Comparison of ENCODE assay signal across 8 cellular contexts in genomic region chr10:119686465-119687191, GRCh38. TPM values are rescaled to one million over a fixed set of nuclear protein-coding genes. Genes with fewer than 3 reads are reported as not detected.
DNase-seq lines count a peak whose midpoint lies in the region; ATAC-seq, FAIRE-seq and TF ChIP-seq lines count a peak whose summit lies in the region.

No MANE protein-coding gene starts in this region.

- FAIRE-seq in urothelium cell line (lab: Jason Lieb, UNC) = no peak

- H3K27ac ChIP-seq in right cardiac atrium (ENCODE audit: low read length) = no peak overlapping the region
- peak overlapping the region; percentile 62 for H3K27ac ChIP-seq in psoas muscle

- TF ChIP-seq CTCF in psoas muscle (IDR thresholded peaks at IDR 0.05) = peak; percentile 94

- DNase-seq in EH (ENCODE audit: low read depth) (peak; percentile 91), H4 (ENCODE audit: low spot score) (peak; percentile 87), MG63 (peak; percentile 79), anterior cingulate cortex (lab: John Stamatoyannopoulos, UW) (peak in 56 of 58 donors; percentile 5 to 85 (median 58)), right cardiac atrium (peak; percentile 82 to 92 (median 86)), psoas muscle (peak; percentile 82 to 92), urothelium cell line (ENCODE audit: low spot score) (peak; percentile 83)
- DNase-seq in T-helper 2 cell treated with Interferon-gamma antibody and Interleukin-4, amounts not matched to agents 5 μg/mL and 100 μg/mL, for 36 hours (ENCODE audit: low spot score) = peak; percentile 75

- H3K4me1 Mint-ChIP-seq in T-helper 2 cell treated with Interferon-gamma antibody and Interleukin-4, amounts not matched to agents 5 μg/mL and 100 μg/mL, for 36 hours (ENCODE audit: low read depth) = peaks cover 18% of the 10 kb centered on the region

- WGBS in right cardiac atrium = 14% methylated on average over 24 of the region's 24 CpGs
- WGBS in psoas muscle, 3 donors = 24 to 29% (median 27%) methylated on average over 24 of the region's 24 CpGs

- no peaks in the 10 kb centered on the region for H3K9me3 Mint-ChIP-seq in T-helper 2 cell treated with Interferon-gamma antibody and Interleukin-4, amounts not matched to agents 5 μg/mL and 100 μg/mL, for 36 hours

- H3K36me3 Mint-ChIP-seq in T-helper 2 cell treated with Interferon-gamma antibody and Interleukin-4, amounts not matched to agents 5 μg/mL and 100 μg/mL, for 36 hours (ENCODE audit: low read depth) = no peaks in the 10 kb centered on the region

- H3K36me3 ChIP-seq in MG63 (no peaks in the 10 kb centered on the region), psoas muscle (ENCODE audit: insufficient read depth in 1 of 2, low read depth in 1 of 2) (no peaks in the 10 kb centered on the region)

- peaks cover 4% of the 10 kb centered on the region for H3K27me3 Mint-ChIP-seq in T-helper 2 cell treated with Interferon-gamma antibody and Interleukin-4, amounts not matched to agents 5 μg/mL and 100 μg/mL, for 36 hours (ENCODE audit: low read depth)

- H3K9me3 ChIP-seq in MG63 (no peaks in the 10 kb centered on the region), right cardiac atrium (ENCODE audit: control insufficient read depth, low read length) (no peaks in the 10 kb centered on the region), psoas muscle (no peaks in the 10 kb centered on the region)

- peak; percentile 82 to 88 for ATAC-seq in right cardiac atrium
- ATAC-seq in psoas muscle = peak; percentile 66 to 73 (median 70)

- intact Hi-C loops in right cardiac atrium (cut with DNase I) (loop anchor here in 2 of 4 donors (5.0 to 10.0 kb wide), 2 partner anchors 168 to 171 kb away; no protein-coding TSS in a partner anchor), psoas muscle (cut with DNase I) (loop anchor here (1.0 to 5.0 kb wide), 3 partner anchors 36 to 174 kb away; no protein-coding TSS in a partner anchor)

- H3K4me1 ChIP-seq in right cardiac atrium (ENCODE audit: control insufficient read depth, insufficient read depth, low read length) (peaks cover 3% of the 10 kb centered on the region), psoas muscle (peaks cover 10% of the 10 kb centered on the region)

- H3K27ac Mint-ChIP-seq in T-helper 2 cell treated with Interferon-gamma antibody and Interleukin-4, amounts not matched to agents 5 μg/mL and 100 μg/mL, for 36 hours = no peak overlapping the region

- peak overlapping the region; percentile 53 for H3K4me3 Mint-ChIP-seq in T-helper 2 cell treated with Interferon-gamma antibody and Interleukin-4, amounts not matched to agents 5 μg/mL and 100 μg/mL, for 36 hours

- H3K4me3 ChIP-seq in MG63 (peak overlapping the region; percentile 16; the same call in 1 of the 2 replicates), right cardiac atrium (ENCODE audit: low read length) (peak overlapping the region; percentile 6), psoas muscle (peak overlapping the region; percentile 39)

- H3K27me3 ChIP-seq in MG63 = no peaks in the 10 kb centered on the region
- H3K27me3 ChIP-seq in right cardiac atrium (ENCODE audit: control insufficient read depth, insufficient read depth) = no peaks in the 10 kb centered on the region
- H3K27me3 ChIP-seq in psoas muscle (ENCODE audit: insufficient read depth in 3 of 3, low read length in 2 of 3) = no peaks in the 10 kb centered on the region

RNA-seq across cellular contexts. Expression of gene BAG3, which starts 35.4 kb away (rescaled TPM):
- 8.8 and 10.7 TPM in 2 replicates for total RNA-seq in H4 (2014; rRNA removed; shearing (Covaris generic))
- 26.9 and 31.9 TPM in 2 replicates for total RNA-seq in MG63 (2014; rRNA removed; shearing (Covaris generic); ENCODE audit: low replicate concordance)
- total RNA-seq in right cardiac atrium (100 to 1,000 TPM; 111 to 166 (median 139) TPM), psoas muscle (100 to 1,000 TPM; 354 to 855 (median 486) TPM)
- polyA plus RNA-seq in right cardiac atrium (134 TPM), psoas muscle (100 to 1,000 TPM; 283 to 571 (median 364) TPM)

RNA-seq across cellular contexts. Expression of gene INPP5F, which starts 39.2 kb away (rescaled TPM):
- 8.9 and 9.5 TPM in 2 replicates for total RNA-seq in H4 (2014; rRNA removed; shearing (Covaris generic))
- total RNA-seq in MG63 (2014; rRNA removed; shearing (Covaris generic); ENCODE audit: low replicate concordance) = 7.1 and 10.1 TPM in 2 replicates
- 1 to 10 TPM; 4.8 to 6.4 (median 6.3) TPM for total RNA-seq in right cardiac atrium
- 3.4 TPM for polyA plus RNA-seq in right cardiac atrium
- 10 to 100 TPM in 3 of 4 donors, 1 to 10 TPM in 1; 8.0 to 12.3 (median 10.7) TPM for total RNA-seq in psoas muscle
- polyA plus RNA-seq in psoas muscle = 10 to 100 TPM in 1 of 3 donors, 1 to 10 TPM in 2; 6.0 to 10.0 (median 8.0) TPM
